In genomic region chr22:19875531-19876313, GRCh38 we compare ENCODE assay signal across 11 cellular contexts. TPM values are rescaled to one million over a fixed set of nuclear protein-coding genes. Genes with fewer than 3 reads are reported as not detected.
DNase-seq lines count a peak whose midpoint lies in the region; ATAC-seq and TF ChIP-seq lines count a peak whose summit lies in the region.
"Had no signal": no experiment of that assay in that cellular context is flagged by ENCODE, and none has a peak within 500 bp of the region (broad histone marks: within the 10 kb centered on the region; RNA-seq: fewer than 3 reads in every experiment).

No MANE protein-coding gene starts in this region.

- CTCF ChIA-PET in RWPE1 (lab: Yijun Ruan, JAX), result no interaction called here

- peak overlapping the region; percentile 99 for H3K27ac ChIP-seq in RWPE1

- DNase-seq in Daoy (ENCODE audit: low read depth) (peak; percentile 76), RWPE1 (ENCODE audit: low spot score) (no peak), fibroblast of villous mesenchyme (ENCODE audit: low read depth) (peak; percentile 32), posterior vena cava (ENCODE audit: low spot score) (peak; percentile 78)
- DNase-seq: GOT3, hypothalamus, NCI-H1694 treated with DMSO at 0.1 percent for 48 hours had no signal

- H3K4me3 ChIP-seq in fibroblast of villous mesenchyme (ENCODE audit: low read depth, low read length), result no peak overlapping the region

- POLR2A ChIA-PET in RWPE1 (lab: Yijun Ruan, JAX; ENCODE audit: low non-redundant PET), result no interaction called here

- no peak for ATAC-seq in HG03460 (IDR thresholded peaks at IDR 0.05; ENCODE audit: unreplicated experiment)
- no peak for ATAC-seq in GM19328 (IDR thresholded peaks at IDR 0.05; ENCODE audit: unreplicated experiment)
- no peak for ATAC-seq in GM19035 (IDR thresholded peaks at IDR 0.05; ENCODE audit: unreplicated experiment)
- no peak for ATAC-seq in HG02571 (IDR thresholded peaks at IDR 0.05; ENCODE audit: unreplicated experiment)

- TF ChIP-seq CTCF in RWPE1 (conservative IDR thresholded peaks at IDR 0.05; ENCODE audit: low read depth), result no peak
- no peak for TF ChIP-seq CTCF in fibroblast of villous mesenchyme (IDR thresholded peaks at IDR 0.05; ENCODE audit: insufficient read depth, low read depth, low read length)

- intact Hi-C loops in posterior vena cava (cut with DNase I), result no loop called here

RNA-seq across cellular contexts. Expression of gene GNB1L, which starts 21.0 kb away (rescaled TPM):
- total RNA-seq in Daoy (2014; rRNA removed; shearing (Covaris generic)), result 16.1 and 17.0 TPM in 2 replicates
- total RNA-seq in fibroblast of villous mesenchyme, result 5.2 and 11.0 TPM in 2 replicates
- 1 to 10 TPM; 3.6 to 3.9 TPM for total RNA-seq in posterior vena cava

RNA-seq across cellular contexts. Expression of gene RTL10, which starts 21.0 kb away (rescaled TPM):
- total RNA-seq in Daoy (2014; rRNA removed; shearing (Covaris generic)), result 8.2 and 11.2 TPM in 2 replicates
- 15.1 and 19.0 TPM in 2 replicates for total RNA-seq in fibroblast of villous mesenchyme
- total RNA-seq in posterior vena cava, result 1 to 10 TPM; 7.6 to 8.6 TPM
